ENCODE assay signal across 7 cellular contexts in the genomic region with DNA sequence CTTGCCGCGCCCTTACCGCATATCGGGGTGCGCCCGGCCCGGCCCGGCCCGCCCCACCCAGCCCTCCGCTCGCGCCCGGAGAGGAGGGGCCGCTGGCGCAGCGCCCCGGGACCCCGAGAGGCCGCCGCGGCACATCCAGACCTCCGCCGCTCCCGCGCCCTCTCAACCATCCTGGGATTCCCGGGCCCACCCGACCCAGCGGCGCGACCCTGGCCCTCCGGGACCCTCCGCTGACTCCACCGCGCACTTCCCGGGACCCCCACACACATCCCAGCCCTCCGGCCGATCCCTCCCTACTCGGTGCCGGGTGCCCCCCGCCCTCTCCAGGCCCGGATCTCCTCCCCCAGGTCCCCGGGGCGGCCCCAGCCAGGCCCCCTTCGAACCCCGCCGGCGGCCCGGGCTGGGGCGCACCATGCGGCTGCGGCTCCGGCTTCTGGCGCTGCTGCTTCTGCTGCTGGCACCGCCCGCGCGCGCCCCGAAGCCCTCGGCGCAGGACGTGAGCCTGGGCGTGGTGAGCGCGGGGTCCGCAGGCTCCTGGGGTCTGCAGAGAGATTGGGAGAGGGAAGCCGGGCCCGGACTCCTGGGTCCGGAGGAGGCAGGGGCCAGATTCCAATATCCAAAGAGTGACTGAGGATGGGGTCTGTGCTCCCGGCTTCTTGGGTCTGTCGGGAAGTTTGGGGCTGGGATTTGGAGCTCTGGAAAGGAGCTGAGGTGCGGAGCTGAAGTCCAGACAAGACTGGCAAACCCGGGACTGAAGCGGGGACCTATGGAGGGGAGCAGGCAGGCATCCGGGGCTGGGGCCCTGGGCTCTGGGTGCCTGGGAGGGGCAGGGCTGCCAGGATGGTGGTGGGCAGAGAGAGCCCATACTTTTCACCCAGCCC. TPM values are rescaled to one million over a fixed set of nuclear protein-coding genes. Genes with fewer than 3 reads are reported as not detected.
A peak's percentile ranks its signal among the peaks of the same experiment; 100 is the strongest.
DNase-seq lines count a peak whose midpoint lies in the region; ATAC-seq lines count a peak whose summit lies in the region.

A gene with protein sequence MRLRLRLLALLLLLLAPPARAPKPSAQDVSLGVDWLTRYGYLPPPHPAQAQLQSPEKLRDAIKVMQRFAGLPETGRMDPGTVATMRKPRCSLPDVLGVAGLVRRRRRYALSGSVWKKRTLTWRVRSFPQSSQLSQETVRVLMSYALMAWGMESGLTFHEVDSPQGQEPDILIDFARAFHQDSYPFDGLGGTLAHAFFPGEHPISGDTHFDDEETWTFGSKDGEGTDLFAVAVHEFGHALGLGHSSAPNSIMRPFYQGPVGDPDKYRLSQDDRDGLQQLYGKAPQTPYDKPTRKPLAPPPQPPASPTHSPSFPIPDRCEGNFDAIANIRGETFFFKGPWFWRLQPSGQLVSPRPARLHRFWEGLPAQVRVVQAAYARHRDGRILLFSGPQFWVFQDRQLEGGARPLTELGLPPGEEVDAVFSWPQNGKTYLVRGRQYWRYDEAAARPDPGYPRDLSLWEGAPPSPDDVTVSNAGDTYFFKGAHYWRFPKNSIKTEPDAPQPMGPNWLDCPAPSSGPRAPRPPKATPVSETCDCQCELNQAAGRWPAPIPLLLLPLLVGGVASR (plus strand): TSS at position 56 of the 881 bp plus-strand sequence. CDS start 357 bp downstream, at position 413.

- ATAC-seq in activated naive CD4-positive, alpha-beta T cell treated with anti-CD3 and anti-CD28 coated beads, Interleukin-2, amount 50 U/mL, for 72 hours = peak; percentile 9 to 19
- ATAC-seq in stimulated activated naive B cell treated with anti-CD40 and anti-IgM and Interleukin-4, amounts not matched to agents 10 μg/mL and 1 μg/mL and 100 μg/mL, for 72 hours (replicated peaks) = peak; percentile 40 to 57
- no peak for ATAC-seq in HG02763 (IDR thresholded peaks at IDR 0.05; ENCODE audit: unreplicated experiment)

- no peaks in the 10 kb centered on the region for H3K36me3 ChIP-seq in HUES48 (ENCODE audit: control insufficient read depth, insufficient read depth, low read length)

- peaks cover 33% of the 10 kb centered on the region for H3K27me3 ChIP-seq in HUES48 (ENCODE audit: control insufficient read depth, insufficient read depth, low read length)

- peak within 1 kb of the TSS; percentile 78 for H3K27ac ChIP-seq in HUES48 (ENCODE audit: low read depth, low read length)

- H3K4me1 ChIP-seq in HUES48 (ENCODE audit: control insufficient read depth, insufficient read depth, low read length) = no peaks in the 10 kb centered on the region

- no peaks in the 10 kb centered on the region for H3K36me3 Mint-ChIP-seq in activated naive CD4-positive, alpha-beta T cell treated with anti-CD3 and anti-CD28 coated beads, Interleukin-2, amount 50 U/mL, for 72 hours
- H3K36me3 Mint-ChIP-seq in stimulated activated naive B cell treated with anti-CD40 and anti-IgM and Interleukin-4, amounts not matched to agents 10 μg/mL and 1 μg/mL and 100 μg/mL, for 72 hours = no peaks in the 10 kb centered on the region

- peak within 1 kb of the TSS; percentile 84 to 85 for H3K4me3 Mint-ChIP-seq in stimulated activated naive B cell treated with anti-CD40 and anti-IgM and Interleukin-4, amounts not matched to agents 10 μg/mL and 1 μg/mL and 100 μg/mL, for 72 hours

- peak within 1 kb of the TSS; percentile 75 for H3K4me3 ChIP-seq in HUES48 (ENCODE audit: low read depth, low read length)
- H3K4me3 ChIP-seq in iPS-18c (ENCODE audit: insufficient read depth, low read depth, low read length) = peak within 1 kb of the TSS; percentile 71

- H3K9ac ChIP-seq in HUES48 (ENCODE audit: low read depth, low read length) = peak within 1 kb of the TSS; percentile 26; the same call in 1 of the 2 replicates

- H3K4me1 Mint-ChIP-seq in stimulated activated naive B cell treated with anti-CD40 and anti-IgM and Interleukin-4, amounts not matched to agents 10 μg/mL and 1 μg/mL and 100 μg/mL, for 72 hours = peaks cover 10 to 33% of the 10 kb centered on the region in 2 donors

- DNase-seq in activated naive CD4-positive, alpha-beta T cell treated with anti-CD3 and anti-CD28 coated beads, Interleukin-2, amount 50 U/mL, for 72 hours (ENCODE audit: low spot score in 2 of 2) = no peak
- DNase-seq in stimulated activated naive B cell treated with anti-CD40 and anti-IgM and Interleukin-4, amounts not matched to agents 10 μg/mL and 1 μg/mL and 100 μg/mL, for 72 hours = no peak
- DNase-seq in GF-D8 (lab: John Stamatoyannopoulos, UW) (no peak), GM03348 (ENCODE audit: low spot score) (no peak)

- no peaks in the 10 kb centered on the region for H3K9me3 ChIP-seq in HUES48 (ENCODE audit: control insufficient read depth, insufficient read depth, low read length)
- H3K9me3 ChIP-seq in iPS-18c (ENCODE audit: control insufficient read depth, insufficient read depth, low read length) = no peaks in the 10 kb centered on the region

- no peaks in the 10 kb centered on the region for H3K9me3 Mint-ChIP-seq in activated naive CD4-positive, alpha-beta T cell treated with anti-CD3 and anti-CD28 coated beads, Interleukin-2, amount 50 U/mL, for 72 hours
- no peaks in the 10 kb centered on the region for H3K9me3 Mint-ChIP-seq in stimulated activated naive B cell treated with anti-CD40 and anti-IgM and Interleukin-4, amounts not matched to agents 10 μg/mL and 1 μg/mL and 100 μg/mL, for 72 hours

- peak within 1 kb of the TSS in 1 of 2 donors; percentile 50 for H3K27ac Mint-ChIP-seq in activated naive CD4-positive, alpha-beta T cell treated with anti-CD3 and anti-CD28 coated beads, Interleukin-2, amount 50 U/mL, for 72 hours
- H3K27ac Mint-ChIP-seq in stimulated activated naive B cell treated with anti-CD40 and anti-IgM and Interleukin-4, amounts not matched to agents 10 μg/mL and 1 μg/mL and 100 μg/mL, for 72 hours = peak within 1 kb of the TSS; percentile 42

- peaks cover 47 to 58% of the 10 kb centered on the region in 2 donors for H3K27me3 Mint-ChIP-seq in stimulated activated naive B cell treated with anti-CD40 and anti-IgM and Interleukin-4, amounts not matched to agents 10 μg/mL and 1 μg/mL and 100 μg/mL, for 72 hours

RNA-seq across cellular contexts. Expression of the gene that starts here (rescaled TPM):
- total RNA-seq in activated naive CD4-positive, alpha-beta T cell treated with anti-CD3 and anti-CD28 coated beads, Interleukin-2, amount 50 U/mL, for 72 hours = 1 to 10 TPM; 1.8 to 2.0 TPM
